ENCODE assay signal across 1 cellular context in the genomic region with DNA sequence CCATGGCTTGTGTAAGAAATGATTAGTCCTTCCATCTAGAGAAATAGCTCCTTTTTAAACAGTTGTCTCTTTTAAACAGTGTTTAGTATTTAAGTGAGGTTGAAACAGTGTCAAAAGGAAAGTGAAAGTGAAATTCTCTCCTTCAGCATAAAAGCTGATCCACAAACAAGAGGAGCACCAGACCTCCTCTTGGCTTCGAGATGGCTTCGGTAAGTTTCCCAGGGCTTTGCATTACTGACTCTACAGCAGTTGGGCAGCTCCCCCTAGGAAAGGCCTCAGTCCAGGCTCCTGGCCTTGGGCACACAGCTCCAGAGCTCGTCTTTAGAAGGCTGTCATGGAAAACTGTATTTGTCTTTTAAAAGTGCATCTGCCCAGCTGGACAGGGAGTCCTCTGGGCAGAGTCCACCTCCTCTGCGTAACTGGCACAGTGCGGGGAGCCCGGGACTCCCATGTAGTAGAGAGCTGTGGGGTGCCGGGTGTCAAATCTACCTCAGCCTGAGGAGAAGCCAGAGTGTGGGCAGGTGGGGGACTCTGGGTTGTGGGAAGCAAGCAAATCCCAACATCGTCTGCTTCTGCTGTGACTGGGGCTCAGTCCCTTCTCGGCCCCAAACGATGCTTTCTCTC.
TF ChIP-seq lines count a peak whose summit lies in the region.

A gene with protein sequence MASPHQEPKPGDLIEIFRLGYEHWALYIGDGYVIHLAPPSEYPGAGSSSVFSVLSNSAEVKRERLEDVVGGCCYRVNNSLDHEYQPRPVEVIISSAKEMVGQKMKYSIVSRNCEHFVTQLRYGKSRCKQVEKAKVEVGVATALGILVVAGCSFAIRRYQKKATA (plus strand): TSS at position 140 of the 624 bp plus-strand sequence. CDS start 61 bp downstream, at position 201.

TF ChIP-seq in K562, 482 proteins besides CTCF, POLR2A, EP300 and RAD21 (continued from another document):
- TF ChIP-seq, protein P1, sequence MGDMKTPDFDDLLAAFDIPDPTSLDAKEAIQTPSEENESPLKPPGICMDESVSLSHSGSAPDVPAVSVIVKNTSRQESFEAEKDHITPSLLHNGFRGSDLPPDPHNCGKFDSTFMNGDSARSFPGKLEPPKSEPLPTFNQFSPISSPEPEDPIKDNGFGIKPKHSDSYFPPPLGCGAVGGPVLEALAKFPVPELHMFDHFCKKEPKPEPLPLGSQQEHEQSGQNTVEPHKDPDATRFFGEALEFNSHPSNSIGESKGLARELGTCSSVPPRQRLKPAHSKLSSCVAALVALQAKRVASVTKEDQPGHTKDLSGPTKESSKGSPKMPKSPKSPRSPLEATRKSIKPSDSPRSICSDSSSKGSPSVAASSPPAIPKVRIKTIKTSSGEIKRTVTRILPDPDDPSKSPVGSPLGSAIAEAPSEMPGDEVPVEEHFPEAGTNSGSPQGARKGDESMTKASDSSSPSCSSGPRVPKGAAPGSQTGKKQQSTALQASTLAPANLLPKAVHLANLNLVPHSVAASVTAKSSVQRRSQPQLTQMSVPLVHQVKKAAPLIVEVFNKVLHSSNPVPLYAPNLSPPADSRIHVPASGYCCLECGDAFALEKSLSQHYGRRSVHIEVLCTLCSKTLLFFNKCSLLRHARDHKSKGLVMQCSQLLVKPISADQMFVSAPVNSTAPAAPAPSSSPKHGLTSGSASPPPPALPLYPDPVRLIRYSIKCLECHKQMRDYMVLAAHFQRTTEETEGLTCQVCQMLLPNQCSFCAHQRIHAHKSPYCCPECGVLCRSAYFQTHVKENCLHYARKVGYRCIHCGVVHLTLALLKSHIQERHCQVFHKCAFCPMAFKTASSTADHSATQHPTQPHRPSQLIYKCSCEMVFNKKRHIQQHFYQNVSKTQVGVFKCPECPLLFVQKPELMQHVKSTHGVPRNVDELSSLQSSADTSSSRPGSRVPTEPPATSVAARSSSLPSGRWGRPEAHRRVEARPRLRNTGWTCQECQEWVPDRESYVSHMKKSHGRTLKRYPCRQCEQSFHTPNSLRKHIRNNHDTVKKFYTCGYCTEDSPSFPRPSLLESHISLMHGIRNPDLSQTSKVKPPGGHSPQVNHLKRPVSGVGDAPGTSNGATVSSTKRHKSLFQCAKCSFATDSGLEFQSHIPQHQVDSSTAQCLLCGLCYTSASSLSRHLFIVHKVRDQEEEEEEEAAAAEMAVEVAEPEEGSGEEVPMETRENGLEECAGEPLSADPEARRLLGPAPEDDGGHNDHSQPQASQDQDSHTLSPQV (IDR thresholded peaks at IDR 0.05): 0 out of 2 replicates have a peak, but pooled peaks have one; percentile 7
- TF ChIP-seq MAFK (IDR thresholded peaks at IDR 0.05; ENCODE audit: low read length) (0 out of 2 replicates have a peak, but pooled peaks have one; percentile 5), ATF7 (IDR thresholded peaks at IDR 0.05) (no peak; the same call in 1 of the 2 replicates), ZNF316 (IDR thresholded peaks at IDR 0.05) (peak; percentile 18; the same call in 1 of the 2 replicates)
- TF ChIP-seq, protein P2, sequence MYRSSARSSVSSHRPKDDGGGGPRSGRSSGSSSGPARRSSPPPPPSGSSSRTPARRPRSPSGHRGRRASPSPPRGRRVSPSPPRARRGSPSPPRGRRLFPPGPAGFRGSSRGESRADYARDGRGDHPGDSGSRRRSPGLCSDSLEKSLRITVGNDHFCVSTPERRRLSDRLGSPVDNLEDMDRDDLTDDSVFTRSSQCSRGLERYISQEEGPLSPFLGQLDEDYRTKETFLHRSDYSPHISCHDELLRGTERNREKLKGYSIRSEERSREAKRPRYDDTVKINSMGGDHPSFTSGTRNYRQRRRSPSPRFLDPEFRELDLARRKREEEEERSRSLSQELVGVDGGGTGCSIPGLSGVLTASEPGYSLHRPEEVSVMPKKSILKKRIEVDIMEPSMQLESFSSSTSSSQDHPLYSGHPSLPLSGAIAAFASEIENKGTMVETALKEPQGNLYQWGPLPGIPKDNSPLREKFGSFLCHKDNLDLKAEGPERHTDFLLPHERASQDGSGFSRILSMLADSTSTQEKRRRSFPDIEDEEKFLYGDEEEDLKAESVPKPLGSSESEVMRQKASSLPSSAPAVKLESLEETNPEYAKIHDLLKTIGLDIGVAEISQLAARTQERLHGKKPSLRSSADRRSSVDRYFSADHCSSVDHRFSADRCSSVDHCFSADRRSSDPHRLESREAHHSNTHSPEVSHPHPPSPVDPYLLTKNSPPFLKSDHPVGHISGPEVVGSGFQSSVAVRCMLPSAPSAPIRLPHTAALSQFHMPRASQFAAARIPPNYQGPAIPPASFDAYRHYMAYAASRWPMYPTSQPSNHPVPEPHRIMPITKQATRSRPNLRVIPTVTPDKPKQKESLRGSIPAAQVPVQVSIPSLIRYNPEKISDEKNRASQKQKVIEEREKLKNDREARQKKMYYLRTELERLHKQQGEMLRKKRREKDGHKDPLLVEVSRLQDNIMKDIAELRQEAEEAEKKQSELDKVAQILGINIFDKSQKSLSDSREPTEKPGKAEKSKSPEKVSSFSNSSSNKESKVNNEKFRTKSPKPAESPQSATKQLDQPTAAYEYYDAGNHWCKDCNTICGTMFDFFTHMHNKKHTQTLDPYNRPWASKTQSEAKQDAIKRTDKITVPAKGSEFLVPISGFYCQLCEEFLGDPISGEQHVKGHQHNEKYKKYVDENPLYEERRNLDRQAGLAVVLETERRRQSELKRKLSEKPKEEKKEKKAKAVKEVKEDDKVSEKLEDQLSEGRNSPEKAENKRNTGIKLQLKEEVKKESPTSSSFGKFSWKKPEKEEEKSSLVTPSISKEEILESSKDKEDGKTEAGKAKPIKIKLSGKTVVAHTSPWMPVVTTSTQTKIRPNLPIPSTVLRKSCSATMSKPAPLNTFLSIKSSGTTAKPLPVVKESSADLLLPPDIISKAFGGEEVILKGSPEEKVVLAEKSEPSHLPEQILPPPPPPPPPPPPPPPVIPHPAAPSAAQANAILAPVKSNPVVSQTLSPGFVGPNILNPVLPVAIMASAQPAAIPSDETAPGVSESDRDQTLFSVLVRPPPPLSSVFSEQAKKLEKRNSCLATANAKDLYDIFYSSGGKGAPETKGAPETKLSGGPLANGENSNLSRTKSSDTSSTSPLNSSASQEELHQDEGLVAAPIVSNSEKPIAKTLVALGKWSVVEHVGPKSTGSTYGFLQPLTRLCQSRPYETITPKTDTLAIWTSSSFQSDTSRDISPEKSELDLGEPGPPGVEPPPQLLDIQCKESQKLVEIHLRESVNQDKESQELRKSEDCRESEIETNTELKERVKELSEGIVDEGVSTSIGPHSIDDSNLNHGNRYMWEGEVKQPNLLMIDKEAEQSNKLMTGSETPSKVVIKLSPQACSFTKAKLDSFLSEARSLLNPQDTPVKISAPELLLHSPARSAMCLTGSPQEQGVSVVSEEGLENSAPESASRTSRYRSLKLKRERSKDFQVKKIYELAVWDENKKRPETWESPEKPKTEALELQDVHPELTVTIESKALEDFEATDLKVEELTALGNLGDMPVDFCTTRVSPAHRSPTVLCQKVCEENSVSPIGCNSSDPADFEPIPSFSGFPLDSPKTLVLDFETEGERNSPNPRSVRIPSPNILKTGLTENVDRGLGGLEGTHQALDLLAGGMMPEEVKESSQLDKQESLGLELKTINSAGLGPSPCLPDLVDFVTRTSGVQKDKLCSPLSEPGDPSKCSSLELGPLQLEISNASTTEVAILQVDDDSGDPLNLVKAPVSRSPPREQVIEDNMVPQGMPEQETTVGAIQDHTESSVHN (IDR thresholded peaks at IDR 0.05; ENCODE audit: borderline replicate concordance in 1 of 2, low read depth in 1 of 2): peak in 1 of 2 experiments; percentile 65; a peak in 1 of 4 replicates
- TF ChIP-seq, protein P3, sequence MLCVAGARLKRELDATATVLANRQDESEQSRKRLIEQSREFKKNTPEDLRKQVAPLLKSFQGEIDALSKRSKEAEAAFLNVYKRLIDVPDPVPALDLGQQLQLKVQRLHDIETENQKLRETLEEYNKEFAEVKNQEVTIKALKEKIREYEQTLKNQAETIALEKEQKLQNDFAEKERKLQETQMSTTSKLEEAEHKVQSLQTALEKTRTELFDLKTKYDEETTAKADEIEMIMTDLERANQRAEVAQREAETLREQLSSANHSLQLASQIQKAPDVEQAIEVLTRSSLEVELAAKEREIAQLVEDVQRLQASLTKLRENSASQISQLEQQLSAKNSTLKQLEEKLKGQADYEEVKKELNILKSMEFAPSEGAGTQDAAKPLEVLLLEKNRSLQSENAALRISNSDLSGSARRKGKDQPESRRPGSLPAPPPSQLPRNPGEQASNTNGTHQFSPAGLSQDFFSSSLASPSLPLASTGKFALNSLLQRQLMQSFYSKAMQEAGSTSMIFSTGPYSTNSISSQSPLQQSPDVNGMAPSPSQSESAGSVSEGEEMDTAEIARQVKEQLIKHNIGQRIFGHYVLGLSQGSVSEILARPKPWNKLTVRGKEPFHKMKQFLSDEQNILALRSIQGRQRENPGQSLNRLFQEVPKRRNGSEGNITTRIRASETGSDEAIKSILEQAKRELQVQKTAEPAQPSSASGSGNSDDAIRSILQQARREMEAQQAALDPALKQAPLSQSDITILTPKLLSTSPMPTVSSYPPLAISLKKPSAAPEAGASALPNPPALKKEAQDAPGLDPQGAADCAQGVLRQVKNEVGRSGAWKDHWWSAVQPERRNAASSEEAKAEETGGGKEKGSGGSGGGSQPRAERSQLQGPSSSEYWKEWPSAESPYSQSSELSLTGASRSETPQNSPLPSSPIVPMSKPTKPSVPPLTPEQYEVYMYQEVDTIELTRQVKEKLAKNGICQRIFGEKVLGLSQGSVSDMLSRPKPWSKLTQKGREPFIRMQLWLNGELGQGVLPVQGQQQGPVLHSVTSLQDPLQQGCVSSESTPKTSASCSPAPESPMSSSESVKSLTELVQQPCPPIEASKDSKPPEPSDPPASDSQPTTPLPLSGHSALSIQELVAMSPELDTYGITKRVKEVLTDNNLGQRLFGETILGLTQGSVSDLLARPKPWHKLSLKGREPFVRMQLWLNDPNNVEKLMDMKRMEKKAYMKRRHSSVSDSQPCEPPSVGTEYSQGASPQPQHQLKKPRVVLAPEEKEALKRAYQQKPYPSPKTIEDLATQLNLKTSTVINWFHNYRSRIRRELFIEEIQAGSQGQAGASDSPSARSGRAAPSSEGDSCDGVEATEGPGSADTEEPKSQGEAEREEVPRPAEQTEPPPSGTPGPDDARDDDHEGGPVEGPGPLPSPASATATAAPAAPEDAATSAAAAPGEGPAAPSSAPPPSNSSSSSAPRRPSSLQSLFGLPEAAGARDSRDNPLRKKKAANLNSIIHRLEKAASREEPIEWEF (CRISPR knock-in tag; IDR thresholded peaks at IDR 0.05): peak; percentile 39; the same call in 1 of the 2 replicates
